25 cellular contexts compared by ENCODE assay signal in the genomic region with DNA sequence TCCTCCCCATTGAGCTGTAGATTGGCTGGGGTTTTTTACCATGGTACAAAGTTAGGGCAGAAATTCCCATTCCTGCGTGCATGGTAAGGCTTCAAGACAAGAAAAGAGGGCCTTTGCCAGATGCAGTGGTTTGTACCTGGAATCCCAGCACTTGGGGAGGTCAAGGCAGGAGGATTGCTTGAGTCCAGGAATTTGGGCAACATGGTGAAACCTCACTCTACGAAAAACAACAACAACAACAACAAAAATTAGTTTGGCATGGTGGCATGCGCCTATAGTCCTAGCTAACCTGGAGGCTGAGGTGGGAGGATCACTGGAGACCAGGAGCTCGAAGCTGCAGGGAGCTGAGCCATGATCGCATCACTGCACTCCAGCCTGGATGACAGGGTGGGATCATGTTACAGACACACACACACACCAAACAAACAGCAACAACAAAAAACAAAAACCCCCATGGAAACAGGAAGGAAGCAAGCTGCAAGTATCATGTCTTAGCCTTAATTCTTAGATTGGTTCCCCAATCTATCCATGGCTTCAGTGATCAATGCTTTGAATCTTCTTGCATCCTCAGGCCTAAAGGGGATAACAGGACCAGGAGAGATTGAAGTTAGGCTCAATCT. TPM values are rescaled to one million over a fixed set of nuclear protein-coding genes. Genes with fewer than 3 reads are reported as not detected.
DNase-seq lines count a peak whose midpoint lies in the region; ATAC-seq and TF ChIP-seq lines count a peak whose summit lies in the region.
"Had no signal": no experiment of that assay in that cellular context is flagged by ENCODE, and none has a peak within 500 bp of the region (broad histone marks: within the 10 kb centered on the region; RNA-seq: fewer than 3 reads in every experiment).

No MANE protein-coding gene starts in this region.

- no peak overlapping the region for H3K18ac ChIP-seq in mesenchymal stem cell (ENCODE audit: low read depth in 1 of 2, low read length in 2 of 2)

- no peak overlapping the region for H2BK120ac ChIP-seq in mesenchymal stem cell (ENCODE audit: low read depth, low read length)

- H2BK5ac ChIP-seq in mesenchymal stem cell (ENCODE audit: low read depth, low read length, poor library complexity, severe bottlenecking), result no peak overlapping the region

- no peak overlapping the region for H4K8ac ChIP-seq in mesenchymal stem cell (ENCODE audit: low read length)

- H3K27ac ChIP-seq in left ventricle myocardium inferior (replicated peaks), result peak overlapping the region; percentile 6
- H3K27ac ChIP-seq in ascending aorta, result peak overlapping the region; percentile 89
- H3K27ac ChIP-seq in mesenchymal stem cell (ENCODE audit: low read length, poor library complexity, severe bottlenecking), result no peak overlapping the region
- H3K27ac ChIP-seq in aorta (ENCODE audit: low read depth in 1 of 2, low read length in 2 of 2), result peak overlapping the region; percentile 19 to 97
- H3K27ac ChIP-seq: SJCRH30 had no signal

- H3K4ac ChIP-seq in mesenchymal stem cell (ENCODE audit: low read depth in 1 of 2, low read length in 2 of 2), result no peak overlapping the region

- H3K27me3 ChIP-seq in left ventricle myocardium inferior (ENCODE audit: low read depth) (no peaks in the 10 kb centered on the region), ascending aorta (no peaks in the 10 kb centered on the region), mesenchymal stem cell (ENCODE audit: control insufficient read depth in 1 of 2, insufficient read depth in 1 of 2, low read length in 2 of 2) (no peaks in the 10 kb centered on the region), aorta (ENCODE audit: control insufficient read depth in 1 of 2, insufficient read depth in 2 of 2, low read length in 1 of 2) (no peaks in the 10 kb centered on the region)
- H3K27me3 ChIP-seq: MG63, SJCRH30, upper lobe of right lung had no signal

- ATAC-seq in left cardiac atrium, result no peak
- no peak for ATAC-seq in aorta (ENCODE audit: low FRiP score)
- ATAC-seq: HCT116, K562, Panc1, upper lobe of right lung had no signal

- H2AK5ac ChIP-seq in mesenchymal stem cell (ENCODE audit: low read length, severe bottlenecking), result no peak overlapping the region

- WGBS in mesenchymal stem cell, result 98% methylated on average over 5 of the region's 5 CpGs
- 90 to 96% methylated on average over 5 of the region's 5 CpGs for WGBS in aorta, 2 donors

- intact Hi-C loops in left ventricle myocardium inferior (cut with micrococcal nuclease), result no loop called here
- intact Hi-C loops in left cardiac atrium (cut with DNase I), result no loop called here
- intact Hi-C loops in ascending aorta (cut with DNase I), result no loop called here
- intact Hi-C loops in aorta (cut with DNase I), result no loop called here

- DNase-seq in left ventricle myocardium inferior (no peak), left cardiac atrium (no peak), ascending aorta (ENCODE audit: low spot score in 2 of 2) (peak in 1 of 2 donors; percentile 33), mesenchymal stem cell (peak; percentile 31), aorta (no peak), NCI-H82 (lab: John Stamatoyannopoulos, UW) (no peak), CD1c-positive myeloid dendritic cell (ENCODE audit: extremely low spot score) (no peak), SHP77 treated with DMSO at 0.1 percent for 48 hours (lab: John Stamatoyannopoulos, UW) (no peak)
- DNase-seq: ACHN; activated CD4-positive, CD25-positive, alpha-beta regulatory T cell treated with anti-CD3 and anti-CD28 coated beads, Interleukin-2, amount 50 U/mL, for 72 hours; activated gamma-delta T cell treated with Interleukin-2 at 50 U/mL for 16 hours; activated T-cell treated with anti-CD3 and anti-CD28 coated beads, Interleukin-2, amount 50 U/mL, for 1 hour; effector memory CD4-positive, alpha-beta T cell; kidney; MG63; NCI-H1417 treated with DMSO at 0.1 percent for 48 hours; NCI-H2107; NK-92 treated with Interleukin-12 subunit alpha and Interleukin-12 subunit beta, amount 100 ng/mL, for 24 hours; SJCRH30; T-cell; upper lobe of right lung had no signal

- no peak overlapping the region for H2AFZ ChIP-seq in mesenchymal stem cell (ENCODE audit: low read depth, low read length)

- peaks cover 5% of the 10 kb centered on the region for H3K79me1 ChIP-seq in mesenchymal stem cell (replicated peaks; ENCODE audit: low read length, poor library complexity, severe bottlenecking)

- no peak overlapping the region for H4K91ac ChIP-seq in mesenchymal stem cell (ENCODE audit: low read length)

- H3K9ac ChIP-seq in mesenchymal stem cell (ENCODE audit: low read length), result no peak overlapping the region

- no peak overlapping the region for H3K4me2 ChIP-seq in mesenchymal stem cell (ENCODE audit: low read length, poor library complexity, severe bottlenecking)

- no peak overlapping the region for H3K23ac ChIP-seq in mesenchymal stem cell (ENCODE audit: low read length in 2 of 2)

- H3K4me1 ChIP-seq in left ventricle myocardium inferior (peaks cover 9% of the 10 kb centered on the region), ascending aorta (peaks cover 14 to 35% of the 10 kb centered on the region in 2 donors), mesenchymal stem cell (ENCODE audit: control insufficient read depth, insufficient read depth, low read depth, low read length) (peaks cover 17% of the 10 kb centered on the region), aorta (ENCODE audit: control insufficient read depth in 1 of 2, insufficient read depth in 2 of 2, low read length in 2 of 2) (peaks cover 0 to 5% of the 10 kb centered on the region in 2 donors)
- H3K4me1 ChIP-seq: SJCRH30, upper lobe of right lung had no signal

- no peak overlapping the region for H3K14ac ChIP-seq in mesenchymal stem cell (ENCODE audit: low read length in 2 of 2)

- H2BK12ac ChIP-seq in mesenchymal stem cell (ENCODE audit: low read length in 2 of 2), result no peak overlapping the region

- H3K9me3 ChIP-seq in left ventricle myocardium inferior (replicated peaks) (no peaks in the 10 kb centered on the region), ascending aorta (no peaks in the 10 kb centered on the region), mesenchymal stem cell (ENCODE audit: control insufficient read depth, low read length) (no peaks in the 10 kb centered on the region), aorta (ENCODE audit: control insufficient read depth, low read length) (no peaks in the 10 kb centered on the region)
- H3K9me3 ChIP-seq: MG63, SJCRH30, upper lobe of right lung had no signal

- no peak for TF ChIP-seq CTCF in left ventricle myocardium inferior (IDR thresholded peaks at IDR 0.05; ENCODE audit: borderline replicate concordance)
- TF ChIP-seq CTCF in ascending aorta (IDR thresholded peaks at IDR 0.05), result no peak

- no peak overlapping the region for H2BK15ac ChIP-seq in mesenchymal stem cell (ENCODE audit: low read depth, poor library complexity, severe bottlenecking)

- H3K4me3 ChIP-seq in left ventricle myocardium inferior (no peak overlapping the region), ascending aorta (no peak overlapping the region), mesenchymal stem cell (ENCODE audit: insufficient read depth in 1 of 2, low read depth in 1 of 2, low read length in 2 of 2) (no peak overlapping the region), aorta (ENCODE audit: low read length in 2 of 2) (no peak overlapping the region)
- H3K4me3 ChIP-seq: K562, lung, MG63, SJCRH30, upper lobe of right lung had no signal

- H3K36me3 ChIP-seq in left ventricle myocardium inferior (peaks cover 25% of the 10 kb centered on the region), ascending aorta (peaks cover 7 to 22% of the 10 kb centered on the region in 2 donors), mesenchymal stem cell (ENCODE audit: control insufficient read depth in 1 of 2, insufficient read depth in 2 of 2, low read depth in 1 of 2, low read length in 2 of 2) (peaks cover 13 to 27% of the 10 kb centered on the region in 2 experiments), aorta (ENCODE audit: control insufficient read depth in 1 of 2, insufficient read depth in 2 of 2, low read length in 1 of 2) (peaks cover 2 to 3% of the 10 kb centered on the region in 2 donors)

RNA-seq across cellular contexts. Expression of gene WTIP, which starts 5.5 kb away (rescaled TPM):
- total RNA-seq in left ventricle myocardium inferior (19.5 TPM), left cardiac atrium (10 to 100 TPM; 16.9 to 19.2 TPM), ascending aorta (127 TPM), aorta (10 to 100 TPM; 74.0 to 89.3 TPM)
- polyA plus RNA-seq in mesenchymal stem cell (2013, experiment 1 of 2), result 6.3 TPM
- 5.7 TPM for polyA plus RNA-seq in mesenchymal stem cell (2013, experiment 2 of 2)
- 10 to 100 TPM; 52.0 to 73.4 TPM for polyA plus RNA-seq in aorta

RNA-seq across cellular contexts. Expression of gene UBA2, which starts 47.9 kb away (rescaled TPM):
- total RNA-seq in left ventricle myocardium inferior (44.0 TPM), left cardiac atrium (10 to 100 TPM; 48.4 to 61.6 TPM), ascending aorta (162 TPM), aorta (100 to 1,000 TPM in 1 of 2 donors, 10 to 100 TPM in 1; 87.3 to 152 TPM)
- 80.7 TPM for polyA plus RNA-seq in mesenchymal stem cell (2013, experiment 1 of 2)
- 81.9 TPM for polyA plus RNA-seq in mesenchymal stem cell (2013, experiment 2 of 2)
- 100 to 1,000 TPM; 114 to 134 TPM for polyA plus RNA-seq in aorta
